9 cellular contexts compared by ENCODE assay signal in the genomic region with DNA sequence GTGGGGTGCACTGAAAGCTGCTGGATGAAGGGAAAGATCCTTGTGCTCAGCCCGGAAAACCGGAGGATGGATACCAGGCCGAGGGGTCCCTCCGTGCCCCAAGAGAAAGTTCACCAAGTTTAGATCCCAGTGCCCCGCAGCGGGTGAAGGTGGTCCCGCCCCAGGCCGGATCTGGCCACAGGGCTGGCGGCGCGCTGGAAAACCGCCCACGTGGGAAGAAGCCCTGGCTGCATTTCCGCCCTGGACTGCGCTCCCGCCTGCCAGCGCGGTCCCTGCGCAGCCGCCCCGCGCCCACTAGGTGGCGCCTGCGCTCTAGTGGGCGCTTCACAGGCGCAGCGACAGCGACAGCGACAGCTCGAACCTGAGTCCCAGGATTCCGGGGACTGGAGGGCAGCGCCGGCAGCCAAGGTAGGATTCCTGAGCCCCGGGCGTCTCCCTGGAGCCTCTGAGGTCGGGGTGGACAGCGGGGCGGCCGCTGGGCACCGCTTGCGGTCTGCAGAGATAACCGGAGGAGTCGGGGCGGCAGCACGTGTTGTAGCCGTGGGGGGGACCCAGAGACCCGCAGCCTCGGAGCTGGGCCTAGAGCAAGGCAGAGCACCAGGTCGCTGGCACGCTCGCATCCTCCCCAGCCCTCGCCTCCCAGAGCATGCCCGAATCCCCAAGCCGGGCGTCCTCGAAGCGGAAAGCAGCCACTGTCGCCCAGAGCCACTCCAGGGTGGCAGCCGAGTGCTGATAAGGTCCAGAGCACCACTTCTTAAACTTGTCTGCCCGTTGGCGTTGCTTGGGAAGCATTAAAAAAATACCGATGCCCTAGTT. TPM values are rescaled to one million over a fixed set of nuclear protein-coding genes. Genes with fewer than 3 reads are reported as not detected.
DNase-seq lines count a peak whose midpoint lies in the region; ATAC-seq, FAIRE-seq and TF ChIP-seq lines count a peak whose summit lies in the region.
"Had no signal": no experiment of that assay in that cellular context is flagged by ENCODE, and none has a peak within 500 bp of the region (broad histone marks: within the 10 kb centered on the region; RNA-seq: fewer than 3 reads in every experiment).

TSS of gene CHD9 (plus strand) at position 322 of the 816 bp plus-strand sequence. CDS start 101,099 bp downstream, outside the sequence.

- peak; percentile 99 for TF ChIP-seq CTCF in BJ (IDR thresholded peaks at IDR 0.05; ENCODE audit: insufficient read depth, low read depth, low read length)

- H3K36me3 ChIP-seq in BJ (ENCODE audit: control insufficient read depth, insufficient read depth, low read length) = peaks cover 1% of the 10 kb centered on the region; the same call in 1 of the 2 replicates

- H3K27ac ChIP-seq in cingulate gyrus (ENCODE audit: low read depth, low read length) = peak within 1 kb of the TSS; percentile 79

- DNase-seq in BJ (ENCODE audit: low read depth) = no peak
- DNase-seq in GM19239 (ENCODE audit: insufficient read length, low spot score) = peak; percentile 79
- DNase-seq in NCI-H524 (lab: John Stamatoyannopoulos, UW) = peak; percentile 94 to 95
- DNase-seq in activated CD4-positive, alpha-beta T cell treated with anti-CD3 and anti-CD28 coated beads for 48 hours = peak; percentile 80
- DNase-seq in left colon = peak; percentile 81 to 88
- DNase-seq in stimulated activated CD4-positive, alpha-beta T cell treated with anti-CD3 and anti-CD28 coated beads, Interleukin-1b, Interleukin-23, amount 100 ng/mL, for 48 hours = peak; percentile 65

- intact Hi-C loops in left colon (cut with DNase I, micrococcal nuclease) = loop anchor here in 1 of 2 donors (10.0 kb wide), 1 partner anchor 80 kb away; no protein-coding TSS in a partner anchor

- ATAC-seq in HG03457 (IDR thresholded peaks at IDR 0.05; ENCODE audit: unreplicated experiment) (peak; percentile 58), left colon (peak; percentile 77)

- H3K27me3 ChIP-seq in BJ (ENCODE audit: control insufficient read depth, insufficient read depth, low read length) = no peaks in the 10 kb centered on the region

- POLR2A ChIA-PET in BJ (lab: Charles Lee) = no interaction called here

- peak within 1 kb of the TSS; percentile 66 for H3K4me3 ChIP-seq in BJ (ENCODE audit: low read depth, low read length)

- CTCF ChIA-PET in BJ (lab: Yijun Ruan, JAX) = interaction anchor here (0.6 to 4.7 kb wide), 50 partner anchors 9 to 863 kb away, joined by 3 to 38 read pairs (median 5); no protein-coding TSS in a partner anchor

- FAIRE-seq in GM19239 (lab: Jason Lieb, UNC) = peak; percentile 81
- FAIRE-seq: islet of Langerhans had no signal

RNA-seq across cellular contexts. Expression of gene CHD9, which starts in this region (rescaled TPM):
- polyA plus RNA-seq in BJ (2011; rRNA removed) = 13.1 and 30.0 TPM in 2 replicates
- 31.5 and 37.6 TPM in 2 replicates for polyA minus RNA-seq in BJ (2011; rRNA and poly(A)+ RNA removed)
- total RNA-seq in left colon = 10 to 100 TPM; 68.6 to 73.7 TPM
